In the genomic region with DNA sequence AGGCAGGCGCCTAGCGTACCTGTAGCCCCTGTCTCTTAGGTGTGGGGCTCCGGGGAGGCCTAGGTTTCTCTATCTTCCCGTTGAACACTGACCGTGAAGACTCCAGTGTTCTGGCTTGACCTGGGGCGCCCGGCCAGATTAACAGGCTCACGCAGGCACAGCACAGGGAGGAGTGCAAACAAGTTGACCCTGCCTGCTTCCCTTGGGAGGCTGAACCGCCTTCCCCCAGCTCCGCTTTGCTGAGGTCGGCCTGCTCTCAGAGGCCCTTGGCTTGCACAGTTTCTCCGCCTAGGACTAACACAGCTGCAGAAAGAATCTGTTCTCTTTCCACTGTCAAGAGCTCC, we compare ENCODE assay signal across 8 cellular contexts. TPM values are rescaled to one million over a fixed set of nuclear protein-coding genes. Genes with fewer than 3 reads are reported as not detected.
DNase-seq lines count a peak whose midpoint lies in the region; TF ChIP-seq lines count a peak whose summit lies in the region.

No MANE protein-coding gene starts in this region.

- TF ChIP-seq CTCF in LNCaP clone FGC (IDR thresholded peaks at IDR 0.05; ENCODE audit: control insufficient read depth, extremely low read depth, insufficient read depth): no peak

- DNase-seq in activated naive CD4-positive, alpha-beta T cell treated with anti-CD3 and anti-CD28 coated beads for 36 hours: no peak
- no peak for DNase-seq in activated naive CD4-positive, alpha-beta T cell treated with Interleukin-2 at 50 U/mL for 16 hours
- DNase-seq in LNCaP clone FGC (ENCODE audit: low read depth): no peak
- peak; percentile 61 for DNase-seq in brain pericyte (ENCODE audit: low read depth, low spot score)
- peak; percentile 41 for DNase-seq in iPS-NIHi7 (ENCODE audit: extremely low spot score)
- DNase-seq in activated CD8-positive, alpha-beta memory T cell treated with anti-CD3 and anti-CD28 coated beads for 24 hours: no peak
- no peak for DNase-seq in DMS153 treated with DMSO at 0.1 percent for 48 hours (lab: John Stamatoyannopoulos, UW; ENCODE audit: unreplicated experiment)

- peak overlapping the region; percentile 91 for H3K4me3 Mint-ChIP-seq in activated naive CD4-positive, alpha-beta T cell treated with anti-CD3 and anti-CD28 coated beads for 36 hours

- peaks cover 5% of the 10 kb centered on the region for H3K36me3 Mint-ChIP-seq in activated naive CD4-positive, alpha-beta T cell treated with anti-CD3 and anti-CD28 coated beads for 36 hours (ENCODE audit: low read depth)

- H3K9me3 Mint-ChIP-seq in activated naive CD4-positive, alpha-beta T cell treated with anti-CD3 and anti-CD28 coated beads for 36 hours: no peaks in the 10 kb centered on the region

- no peak overlapping the region for H3K27ac Mint-ChIP-seq in activated naive CD4-positive, alpha-beta T cell treated with anti-CD3 and anti-CD28 coated beads for 36 hours

- H3K4me3 ChIP-seq in LNCaP clone FGC (ENCODE audit: low read depth, low read length) (peak overlapping the region; percentile 64), skin epidermis (peak overlapping the region; percentile 53 to 90 (median 78))

- peaks cover 34% of the 10 kb centered on the region for H3K4me1 Mint-ChIP-seq in activated naive CD4-positive, alpha-beta T cell treated with anti-CD3 and anti-CD28 coated beads for 36 hours (ENCODE audit: low read depth)

- no peaks in the 10 kb centered on the region for H3K27me3 Mint-ChIP-seq in activated naive CD4-positive, alpha-beta T cell treated with anti-CD3 and anti-CD28 coated beads for 36 hours (ENCODE audit: low read depth)

- H3K27ac ChIP-seq in skin epidermis: peak overlapping the region; percentile 43 to 91 (median 82)

- CTCF ChIA-PET in activated naive CD4-positive, alpha-beta T cell treated with anti-CD3 and anti-CD28 coated beads for 36 hours (lab: Charles Lee): interaction anchor here (1.2 to 2.3 kb wide), 3 partner anchors 25 to 46 kb away, joined by 3 to 6 read pairs (median 5); no protein-coding TSS in a partner anchor

- intact Hi-C loops in activated naive CD4-positive, alpha-beta T cell treated with anti-CD3 and anti-CD28 coated beads for 36 hours (cut with micrococcal nuclease): loop anchor here (1.0 kb wide), 2 partner anchors 10 to 35 kb away; partner anchors contain the start of genes SNRPG and TIA1

RNA-seq across cellular contexts. Expression of gene PCYOX1, which starts 0.6 kb away (rescaled TPM):
- 1 to 10 TPM; 7.9 to 8.5 TPM for total RNA-seq in activated naive CD4-positive, alpha-beta T cell treated with anti-CD3 and anti-CD28 coated beads for 36 hours

RNA-seq across cellular contexts. Expression of gene TIA1, which starts 10.1 kb away (rescaled TPM):
- total RNA-seq in activated naive CD4-positive, alpha-beta T cell treated with anti-CD3 and anti-CD28 coated beads for 36 hours: 10 to 100 TPM; 83.2 to 83.9 TPM

RNA-seq across cellular contexts. Expression of gene SNRPG, which starts 35.0 kb away (rescaled TPM):
- 100 to 1,000 TPM; 439 to 458 TPM for total RNA-seq in activated naive CD4-positive, alpha-beta T cell treated with anti-CD3 and anti-CD28 coated beads for 36 hours

RNA-seq across cellular contexts. Expression of gene FAM136A, which starts 43.4 kb away (rescaled TPM):
- 10 to 100 TPM; 41.9 to 44.0 TPM for total RNA-seq in activated naive CD4-positive, alpha-beta T cell treated with anti-CD3 and anti-CD28 coated beads for 36 hours

Comparison
In these comparisons a context has a peak if more than half of its experiments do, and no peak if none do; other contexts are left out.
1. DNase-seq: peak in brain pericyte (single experiment) and iPS-NIHi7 (single experiment); none in activated naive CD4-positive, alpha-beta T cell treated with anti-CD3 and anti-CD28 coated beads for 36 hours (single experiment), activated naive CD4-positive, alpha-beta T cell treated with Interleukin-2 at 50 U/mL for 16 hours (single experiment), LNCaP clone FGC (single experiment), activated CD8-positive, alpha-beta memory T cell treated with anti-CD3 and anti-CD28 coated beads for 24 hours (single experiment) and DMS153 treated with DMSO at 0.1 percent for 48 hours (single experiment).